Comparison of ENCODE assay signal across 10 cellular contexts in genomic region chr10:103054621-103055020, GRCh38.
DNase-seq lines count a peak whose midpoint lies in the region; ATAC-seq and TF ChIP-seq lines count a peak whose summit lies in the region.
"Had no signal": no experiment of that assay in that cellular context is flagged by ENCODE, and none has a peak within 500 bp of the region (broad histone marks: within the 10 kb centered on the region; RNA-seq: fewer than 3 reads in every experiment).

No MANE protein-coding gene starts in this region.

- CTCF ChIA-PET in activated CD8-positive, alpha-beta T cell treated with anti-CD3 and anti-CD28 coated beads for 36 hours (lab: Charles Lee), result interaction anchor here (0.8 to 5.9 kb wide), 5 partner anchors 12 to 137 kb away, joined by 4 to 45 read pairs (median 5); partner anchors contain the start of gene CNNM2
- CTCF ChIA-PET in Calu3 (lab: Charles Lee), result no interaction called here

- no peaks in the 10 kb centered on the region for H3K27me3 Mint-ChIP-seq in activated CD4-positive, alpha-beta T cell treated with anti-CD3 and anti-CD28 coated beads, Interleukin-2, amount 10 ng/mL, durations not matched to agents 24 days and 14 days
- no peaks in the 10 kb centered on the region for H3K27me3 Mint-ChIP-seq in activated CD8-positive, alpha-beta T cell treated with anti-CD3 and anti-CD28 coated beads for 36 hours
- H3K27me3 Mint-ChIP-seq in stimulated activated naive CD8-positive, alpha-beta T cell treated with anti-CD3 and anti-CD28 coated beads, Interleukin-15, amount 100 ng/mL, for 72 hours, result no peaks in the 10 kb centered on the region
- no peaks in the 10 kb centered on the region for H3K27me3 Mint-ChIP-seq in Calu3 (ENCODE audit: unreplicated experiment)

- TF ChIP-seq CTCF in activated CD8-positive, alpha-beta T cell treated with anti-CD3 and anti-CD28 coated beads for 36 hours (IDR thresholded peaks at IDR 0.05), result no peak
- no peak for TF ChIP-seq CTCF in Calu3 (IDR thresholded peaks at IDR 0.05; ENCODE audit: unreplicated experiment)

- H3K36me3 Mint-ChIP-seq in activated CD4-positive, alpha-beta T cell treated with anti-CD3 and anti-CD28 coated beads, Interleukin-2, amount 10 ng/mL, durations not matched to agents 24 days and 14 days (ENCODE audit: low read depth), result peaks cover 2% of the 10 kb centered on the region
- peaks cover 3% of the 10 kb centered on the region for H3K36me3 Mint-ChIP-seq in activated CD8-positive, alpha-beta T cell treated with anti-CD3 and anti-CD28 coated beads for 36 hours (ENCODE audit: low read depth)
- H3K36me3 Mint-ChIP-seq in Calu3 (ENCODE audit: insufficient read depth, unreplicated experiment), result no peaks in the 10 kb centered on the region

- intact Hi-C loops in activated CD4-positive, alpha-beta T cell treated with anti-CD3 and anti-CD28 coated beads, Interleukin-2, amount 10 ng/mL, durations not matched to agents 24 days and 14 days (cut with micrococcal nuclease), result loop anchor here (5.0 kb wide), 1 partner anchor 137 kb away; the partner anchor contains the start of gene CNNM2
- intact Hi-C loops in activated CD8-positive, alpha-beta T cell treated with anti-CD3 and anti-CD28 coated beads for 36 hours (cut with micrococcal nuclease), result no loop called here
- intact Hi-C loops in Calu3 (cut with micrococcal nuclease; ENCODE audit: unreplicated experiment), result no loop called here

- H3K4me1 Mint-ChIP-seq in activated CD4-positive, alpha-beta T cell treated with anti-CD3 and anti-CD28 coated beads, Interleukin-2, amount 10 ng/mL, durations not matched to agents 24 days and 14 days, result peaks cover 13% of the 10 kb centered on the region
- peaks cover 18% of the 10 kb centered on the region for H3K4me1 Mint-ChIP-seq in activated CD8-positive, alpha-beta T cell treated with anti-CD3 and anti-CD28 coated beads for 36 hours (ENCODE audit: low read depth)
- H3K4me1 Mint-ChIP-seq in stimulated activated naive CD8-positive, alpha-beta T cell treated with anti-CD3 and anti-CD28 coated beads, Interleukin-15, amount 100 ng/mL, for 72 hours, result peaks cover 24% of the 10 kb centered on the region
- H3K4me1 Mint-ChIP-seq in Calu3 (ENCODE audit: low read depth, unreplicated experiment), result no peaks in the 10 kb centered on the region

- H3K27ac Mint-ChIP-seq in activated CD4-positive, alpha-beta T cell treated with anti-CD3 and anti-CD28 coated beads, Interleukin-2, amount 10 ng/mL, durations not matched to agents 24 days and 14 days, result peak overlapping the region; percentile 86
- peak overlapping the region; percentile 85 for H3K27ac Mint-ChIP-seq in activated CD8-positive, alpha-beta T cell treated with anti-CD3 and anti-CD28 coated beads for 36 hours
- peak overlapping the region in 1 of 2 donors; percentile 92 for H3K27ac Mint-ChIP-seq in stimulated activated naive CD8-positive, alpha-beta T cell treated with anti-CD3 and anti-CD28 coated beads, Interleukin-15, amount 100 ng/mL, for 72 hours
- no peak overlapping the region for H3K27ac Mint-ChIP-seq in Calu3 (ENCODE audit: unreplicated experiment)

- no peaks in the 10 kb centered on the region for H3K9me3 Mint-ChIP-seq in activated CD4-positive, alpha-beta T cell treated with anti-CD3 and anti-CD28 coated beads, Interleukin-2, amount 10 ng/mL, durations not matched to agents 24 days and 14 days
- no peaks in the 10 kb centered on the region for H3K9me3 Mint-ChIP-seq in activated CD8-positive, alpha-beta T cell treated with anti-CD3 and anti-CD28 coated beads for 36 hours
- no peaks in the 10 kb centered on the region for H3K9me3 Mint-ChIP-seq in stimulated activated naive CD8-positive, alpha-beta T cell treated with anti-CD3 and anti-CD28 coated beads, Interleukin-15, amount 100 ng/mL, for 72 hours
- no peaks in the 10 kb centered on the region for H3K9me3 Mint-ChIP-seq in Calu3 (ENCODE audit: low read depth, unreplicated experiment)

- DNase-seq in activated CD4-positive, alpha-beta T cell treated with anti-CD3 and anti-CD28 coated beads, Interleukin-2, amount 10 ng/mL, durations not matched to agents 24 days and 14 days, result no peak
- DNase-seq in activated CD4-positive, alpha-beta T cell treated with anti-CD3 and anti-CD28 coated beads, Interleukin-2, amount 50 U/mL, for 48 hours, result no peak
- DNase-seq in activated CD8-positive, alpha-beta T cell treated with anti-CD3 and anti-CD28 coated beads for 36 hours, result no peak
- DNase-seq in globus pallidus (ENCODE audit: low spot score) (peak; percentile 60), Calu3 (no peak), NOMO-1 (lab: John Stamatoyannopoulos, UW; ENCODE audit: unreplicated experiment in 2 of 2) (no peak)
- DNase-seq in stimulated activated naive CD8-positive, alpha-beta T cell treated with anti-CD3 and anti-CD28 coated beads, Interleukin-15, amount 100 ng/mL, for 72 hours, result no peak
- DNase-seq: GDM1, GOT3 had no signal

- peak overlapping the region; percentile 85 for H3K4me3 Mint-ChIP-seq in activated CD4-positive, alpha-beta T cell treated with anti-CD3 and anti-CD28 coated beads, Interleukin-2, amount 10 ng/mL, durations not matched to agents 24 days and 14 days
- peak overlapping the region; percentile 79 for H3K4me3 Mint-ChIP-seq in activated CD8-positive, alpha-beta T cell treated with anti-CD3 and anti-CD28 coated beads for 36 hours
- H3K4me3 Mint-ChIP-seq in stimulated activated naive CD8-positive, alpha-beta T cell treated with anti-CD3 and anti-CD28 coated beads, Interleukin-15, amount 100 ng/mL, for 72 hours, result peak overlapping the region; percentile 79 to 89
- no peak overlapping the region for H3K4me3 Mint-ChIP-seq in Calu3 (ENCODE audit: low read depth, unreplicated experiment)

- no TSS peak for BruUV-seq in Calu3 (replicated peaks; lab: Mats Ljungman, UMichigan)

- ATAC-seq in activated CD8-positive, alpha-beta T cell treated with anti-CD3 and anti-CD28 coated beads for 36 hours, result no peak
- ATAC-seq in stimulated activated naive CD8-positive, alpha-beta T cell treated with anti-CD3 and anti-CD28 coated beads, Interleukin-15, amount 100 ng/mL, for 72 hours, result no peak
- ATAC-seq in HG02852 (IDR thresholded peaks at IDR 0.05; ENCODE audit: unreplicated experiment), result no peak

- POLR2A ChIA-PET in activated CD8-positive, alpha-beta T cell treated with anti-CD3 and anti-CD28 coated beads for 36 hours (lab: Charles Lee), result interaction anchor here (0.8 to 1.2 kb wide), 5 partner anchors 9 to 369 kb away, joined by 3 to 4 read pairs (median 3); partner anchors contain the start of gene CNNM2
